8 cellular contexts compared by ENCODE assay signal in the genomic region with DNA sequence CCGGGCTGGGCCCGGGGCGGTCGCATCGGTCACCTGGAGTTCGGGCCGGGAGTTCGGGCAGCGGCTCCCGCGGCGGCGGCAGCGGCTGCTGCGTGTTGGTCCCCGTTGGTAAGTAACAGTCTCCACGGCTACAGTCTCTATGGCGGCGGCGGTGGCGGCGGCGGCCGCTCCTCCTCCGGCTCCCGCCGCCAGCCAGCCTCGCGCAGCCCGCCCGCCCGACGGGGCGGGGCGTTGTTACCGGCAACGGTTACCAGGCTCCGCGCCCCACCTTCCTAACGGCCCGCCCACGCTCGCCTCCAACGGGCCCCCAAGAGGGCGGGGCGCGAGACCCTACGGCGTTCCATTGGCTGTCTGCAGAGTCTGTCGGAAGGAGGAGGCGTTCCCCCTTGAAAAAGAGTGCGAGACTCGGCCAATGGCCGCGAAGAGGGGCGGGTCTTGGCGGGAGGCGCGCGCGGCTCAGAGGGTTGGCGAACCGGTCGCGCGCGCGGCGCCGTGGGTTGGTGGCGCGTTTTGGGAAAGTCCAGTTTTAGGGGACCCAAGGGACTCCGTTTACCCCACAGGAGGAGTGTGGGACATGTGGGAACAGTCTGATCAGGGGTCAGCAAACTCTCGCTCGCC. TPM values are rescaled to one million over a fixed set of nuclear protein-coding genes. Genes with fewer than 3 reads are reported as not detected.
DNase-seq lines count a peak whose midpoint lies in the region; ATAC-seq, FAIRE-seq and TF ChIP-seq lines count a peak whose summit lies in the region.

A gene (minus strand): TSS at position 141 of the 618 bp plus-strand sequence. CDS start 63,004 bp downstream, outside the sequence.

- H3K4ac ChIP-seq in H1 (replicated peaks; ENCODE audit: insufficient read length, low read depth, low read length) = no peak within 1 kb of the TSS
- H3K4ac ChIP-seq in mesendoderm (ENCODE audit: low read depth, low read length) = no peak within 1 kb of the TSS

- H3K27ac ChIP-seq in H1 (ENCODE audit: low read depth, low read length) (no peak within 1 kb of the TSS), mesendoderm (ENCODE audit: low read depth, low read length) (no peak within 1 kb of the TSS)

- H3K79me2 ChIP-seq in H1 (ENCODE audit: control insufficient read depth in 1 of 2, insufficient read depth in 2 of 2, low read length in 2 of 2) = no peaks in the 10 kb centered on the region
- H3K79me2 ChIP-seq in mesendoderm (ENCODE audit: control insufficient read depth, insufficient read depth, low read length) = no peaks in the 10 kb centered on the region

- H3K27me3 Mint-ChIP-seq in Calu3 (ENCODE audit: unreplicated experiment) = no peaks in the 10 kb centered on the region

- FAIRE-seq in HTR-8/SVneo (lab: Jason Lieb, UNC) (peak; percentile 81), H1 (lab: Jason Lieb, UNC) (no peak)

- H3K4me3 ChIP-seq in H1 (ENCODE audit: extremely low read depth in 1 of 4, insufficient read depth in 2 of 4, low read depth in 3 of 4, low read length in 4 of 4) = peak within 1 kb of the TSS; percentile 68 to 86 (median 70)
- H3K4me3 ChIP-seq in mesendoderm (ENCODE audit: low read length) = peak within 1 kb of the TSS; percentile 72

- H3K4me1 ChIP-seq in H1 (replicated peaks in 1 of 4; ENCODE audit: control insufficient read depth in 3 of 4, insufficient read depth in 4 of 4, low read length in 3 of 4) (no peaks in the 10 kb centered on the region; a peak in 2 of 7 replicates), mesendoderm (ENCODE audit: control insufficient read depth, low read depth, low read length) (no peaks in the 10 kb centered on the region)

- no peaks in the 10 kb centered on the region for H3K36me3 ChIP-seq in H1 (ENCODE audit: control insufficient read depth in 2 of 4, insufficient read depth in 4 of 4, low read length in 3 of 4)
- no peaks in the 10 kb centered on the region for H3K36me3 ChIP-seq in mesendoderm (ENCODE audit: control insufficient read depth, insufficient read depth, low read length)

- 0 out of 3 replicates have a peak, but pooled peaks of 1 of the 2 experiments have one; percentile 29 for TF ChIP-seq EP300 in H1 (IDR thresholded peaks at IDR 0.05; ENCODE audit: borderline replicate concordance in 1 of 2, low read depth in 2 of 2, low read length in 2 of 2)

- H2BK12ac ChIP-seq in H1 (ENCODE audit: low read depth, low read length) = no peak within 1 kb of the TSS

- no peak within 1 kb of the TSS for H4K8ac ChIP-seq in H1 (ENCODE audit: extremely low read depth, insufficient read depth, low read length)
- peak within 1 kb of the TSS; percentile 81 for H4K8ac ChIP-seq in mesendoderm (ENCODE audit: low read depth, low read length)

- H3K27me3 ChIP-seq in H1 (replicated peaks in 1 of 4; ENCODE audit: control insufficient read depth in 3 of 4, extremely low read depth in 1 of 4, insufficient read depth in 3 of 4, low read length in 3 of 4) (peaks cover 11 to 26% (median 22%) of the 10 kb centered on the region in 4 experiments), mesendoderm (ENCODE audit: insufficient read depth, low read length, poor library complexity) (peaks cover 12% of the 10 kb centered on the region)

- peaks cover 31% of the 10 kb centered on the region for H3K36me3 Mint-ChIP-seq in Calu3 (ENCODE audit: insufficient read depth, unreplicated experiment)

- H3K9ac ChIP-seq in H1 (replicated peaks in 1 of 4; ENCODE audit: extremely low read depth in 1 of 4, low read depth in 3 of 4, low read length in 3 of 4) = peak within 1 kb of the TSS in 1 of 4 experiments; percentile 49; a peak in 2 of 7 replicates
- H3K9ac ChIP-seq in mesendoderm (ENCODE audit: low read length) = peak within 1 kb of the TSS; percentile 66

- H3K14ac ChIP-seq in H1 (ENCODE audit: insufficient read length) = no peak within 1 kb of the TSS

- H2BK20ac ChIP-seq in H1 (ENCODE audit: low read length) = no peak within 1 kb of the TSS

- no peak within 1 kb of the TSS for H2BK120ac ChIP-seq in H1 (replicated peaks; ENCODE audit: low read depth, low read length)
- H2BK120ac ChIP-seq in mesendoderm (ENCODE audit: low read depth, low read length) = no peak within 1 kb of the TSS

- H3K18ac ChIP-seq in H1 (ENCODE audit: extremely low read depth, low read length) = no peak within 1 kb of the TSS; the same call in 1 of the 2 replicates
- peak within 1 kb of the TSS; percentile 72 for H3K18ac ChIP-seq in mesendoderm (ENCODE audit: low read length)

- no TSS peak for BruUV-seq in Calu3 (replicated peaks; lab: Mats Ljungman, UMichigan)

- no peak for TF ChIP-seq RAD21 in H1 (IDR thresholded peaks at IDR 0.05 in 1 of 2, conservative IDR thresholded peaks at IDR 0.05 in 1 of 2; ENCODE audit: low read depth in 2 of 2, low read length in 2 of 2)

- H3K4me1 Mint-ChIP-seq in Calu3 (ENCODE audit: low read depth, unreplicated experiment) = peaks cover 19% of the 10 kb centered on the region

- no peak; a peak in 1 of 3 replicates for TF ChIP-seq POLR2A in H1 (IDR thresholded peaks at IDR 0.05; ENCODE audit: control extremely low read depth in 1 of 2, low read depth in 2 of 2, low read length in 2 of 2)

- CTCF ChIA-PET in Calu3 (lab: Charles Lee) = interaction anchor here (0.8 to 1.4 kb wide), 3 partner anchors 18 to 62 kb away, joined by 3 to 7 read pairs (median 4); no protein-coding TSS in a partner anchor
- CTCF ChIA-PET in H1 (lab: Charles Lee; ENCODE audit: partially characterized antibody) = interaction anchor here (4.5 kb wide), 1 partner anchor 62 kb away, joined by 25 read pairs; no protein-coding TSS in a partner anchor

- H3K4me2 ChIP-seq in H1 (ENCODE audit: insufficient read depth in 1 of 2, low read depth in 2 of 2, low read length in 2 of 2) (peak within 1 kb of the TSS; percentile 83 to 94), mesendoderm (ENCODE audit: low read length) (peak within 1 kb of the TSS; percentile 37)

- H2BK15ac ChIP-seq in H1 (ENCODE audit: low read length) (no peak within 1 kb of the TSS), mesendoderm (replicated peaks; ENCODE audit: low read depth) (no peak within 1 kb of the TSS)

- TF ChIP-seq CTCF in Calu3 (IDR thresholded peaks at IDR 0.05; ENCODE audit: unreplicated experiment) = no peak
- no peak for TF ChIP-seq CTCF in H1 (IDR thresholded peaks at IDR 0.05; ENCODE audit: control extremely low read depth in 1 of 3, insufficient read depth in 1 of 3, low read depth in 1 of 3, low read length in 3 of 3)

- H3K4me3 Mint-ChIP-seq in Calu3 (ENCODE audit: low read depth, unreplicated experiment) = peak within 1 kb of the TSS; percentile 77

- H4K20me1 ChIP-seq in H1 (replicated peaks in 1 of 2; ENCODE audit: control insufficient read depth in 1 of 2, insufficient read depth in 2 of 2, low read length in 2 of 2) = peaks cover 0 to 3% of the 10 kb centered on the region in 2 experiments

- ATAC-seq in GM21390 (IDR thresholded peaks at IDR 0.05; ENCODE audit: unreplicated experiment) = peak; percentile 90

- peaks cover 8% of the 10 kb centered on the region for H3K23me2 ChIP-seq in H1 (ENCODE audit: low read depth, low read length)

- H3K9me3 ChIP-seq in H1 (ENCODE audit: insufficient read depth in 2 of 2, low read depth in 1 of 2, low read length in 1 of 2) = no peaks in the 10 kb centered on the region

- no peaks in the 10 kb centered on the region for H3K9me3 Mint-ChIP-seq in Calu3 (ENCODE audit: low read depth, unreplicated experiment)

- intact Hi-C loops in Calu3 (cut with micrococcal nuclease; ENCODE audit: unreplicated experiment) = no loop called here

- H3K56ac ChIP-seq in H1 (replicated peaks; ENCODE audit: insufficient read length, low read depth, low read length) = no peak within 1 kb of the TSS
- H3K56ac ChIP-seq in mesendoderm (ENCODE audit: low read length) = peak within 1 kb of the TSS; percentile 76

- DNase-seq in Calu3 (peak; percentile 97), HTR-8/SVneo (ENCODE audit: insufficient read length, low spot score) (peak; percentile 93), NOMO-1 treated with DMSO at 0.1 percent for 48 hours (lab: John Stamatoyannopoulos, UW; ENCODE audit: unreplicated experiment) (peak; percentile 98), H1 (ENCODE audit: low read depth in 1 of 2, low spot score in 2 of 2) (peak; percentile 91 to 97), mesendoderm (peak; percentile 99)
- peak; percentile 94 to 98 (median 95) for DNase-seq in activated CD8-positive, alpha-beta memory T cell treated with anti-CD3 and anti-CD28 coated beads for 48 hours (ENCODE audit: low read depth in 2 of 3, low spot score in 2 of 3)
- DNase-seq in stimulated activated CD8-positive, alpha-beta memory T cell treated with anti-CD3 and anti-CD28 coated beads, Interleukin-12 subunit alpha, Interleukin-12 subunit beta, amount 100 ng/mL, for 24 hours (ENCODE audit: extremely low read depth) = peak; percentile 98

- peak within 1 kb of the TSS; percentile 75 for H3K27ac Mint-ChIP-seq in Calu3 (ENCODE audit: unreplicated experiment)

- H3K79me1 ChIP-seq in H1 (ENCODE audit: low read depth, low read length) (no peaks in the 10 kb centered on the region), mesendoderm (ENCODE audit: low read length) (no peaks in the 10 kb centered on the region)

- H2BK5ac ChIP-seq in H1 (ENCODE audit: low read depth, low read length) = no peak within 1 kb of the TSS
- no peak within 1 kb of the TSS for H2BK5ac ChIP-seq in mesendoderm (ENCODE audit: low read length)

- POLR2A ChIA-PET in H1 (lab: Charles Lee; ENCODE audit: partially characterized antibody) = interaction anchor here (0.6 kb wide), 1 partner anchor 107 kb away, joined by 3 read pairs; no protein-coding TSS in a partner anchor

- no peak within 1 kb of the TSS; the same call in 1 of the 2 replicates for H2AFZ ChIP-seq in H1 (ENCODE audit: low read length)

- 3% methylated on average over 54 of the region's 75 CpGs; no CpG with 5 or more reads in 1 of the 2 experiments for WGBS in H1 (ENCODE audit: extremely low coverage in 1 of 2, insufficient coverage in 1 of 2, insufficient read length in 1 of 2, insufficient replicate concordance in 2 of 2, low coverage in 1 of 2, low lambda C conversion rate in 2 of 2, missing lambda C conversion rate in 1 of 2), 2 experiments
- WGBS in mesendoderm (ENCODE audit: extremely low coverage, insufficient coverage, low lambda C conversion rate) = no CpG with 5 or more reads among the region's 75 CpGs

- H3K23ac ChIP-seq in H1 (ENCODE audit: insufficient read length) (no peak within 1 kb of the TSS), mesendoderm (ENCODE audit: low read length) (no peak within 1 kb of the TSS)

- H2AK5ac ChIP-seq in H1 (ENCODE audit: low read depth, low read length) (no peak within 1 kb of the TSS), mesendoderm (ENCODE audit: low read length) (no peak within 1 kb of the TSS)

- no peak within 1 kb of the TSS for H4K5ac ChIP-seq in H1 (ENCODE audit: insufficient read length, low read depth, low read length)
- H4K5ac ChIP-seq in mesendoderm (ENCODE audit: low read length) = no peak within 1 kb of the TSS

- no peak within 1 kb of the TSS for H4K91ac ChIP-seq in H1 (replicated peaks; ENCODE audit: insufficient read length, low read length)

RNA-seq across cellular contexts. Expression of the gene that starts here (rescaled TPM):
- total RNA-seq in Calu3 (2022) = 9.3 and 13.7 TPM in 2 replicates
- 4.8 and 5.5 TPM in 2 replicates for total RNA-seq in H1 (2021; fragmentation: NEBNext Ultra II Directional; extraction: Animal tissue kit (Norgen Biotek cat#: 25700))
- polyA plus RNA-seq in H1 (2011; rRNA removed) = 5.3 and 5.9 TPM in 2 replicates
- 5.6 TPM for polyA plus RNA-seq in H1 (2011; cell fraction: cytosol; rRNA removed)
- 7.7 TPM for polyA plus RNA-seq in H1 (2011; cell fraction: nucleus; rRNA removed)
- polyA plus RNA-seq in H1 (2012, experiment 1 of 2) = 1.8 to 4.5 TPM (median 3.3 TPM) in 4 replicates
- polyA plus RNA-seq in H1 (2012, experiment 2 of 2) = 3.1 TPM
- 2.8 TPM for polyA plus RNA-seq in H1 (2013, experiment 1 of 2)
- 3.4 TPM for polyA plus RNA-seq in H1 (2013, experiment 2 of 2)
- 5.0 and 6.5 TPM in 2 replicates for polyA minus RNA-seq in H1 (2011; rRNA and poly(A)+ RNA removed)
- 7.0 TPM for polyA minus RNA-seq in H1 (2011; cell fraction: cytosol; rRNA and poly(A)+ RNA removed)
- polyA minus RNA-seq in H1 (2011; cell fraction: nucleus; rRNA and poly(A)+ RNA removed) = 9.9 TPM
- 2.2 TPM for polyA plus RNA-seq in mesendoderm (2013, experiment 1 of 2)
- 2.3 TPM for polyA plus RNA-seq in mesendoderm (2013, experiment 2 of 2)
